21 cellular contexts compared by ENCODE assay signal in genomic region chr9:78091736-78092135, GRCh38.
DNase-seq lines count a peak whose midpoint lies in the region; TF ChIP-seq lines count a peak whose summit lies in the region.
"Had no signal": no experiment of that assay in that cellular context is flagged by ENCODE, and none has a peak within 500 bp of the region (broad histone marks: within the 10 kb centered on the region; RNA-seq: fewer than 3 reads in every experiment).

No MANE protein-coding gene starts in this region.

- H3K79me2 ChIP-seq in trophoblast cell (ENCODE audit: control insufficient read depth, insufficient read depth, low read length, poor library complexity) (no peaks in the 10 kb centered on the region), Karpas-422 (ENCODE audit: low read length) (no peaks in the 10 kb centered on the region)

- H4K20me1 ChIP-seq in Karpas-422 (ENCODE audit: insufficient read depth, low read depth, low read length): no peaks in the 10 kb centered on the region
- H4K20me1 ChIP-seq: BLaER1 had no signal

- no peak overlapping the region for H3K23ac ChIP-seq in trophoblast cell (ENCODE audit: low read length)

- DNase-seq in choroid plexus epithelial cell (ENCODE audit: low read depth) (peak; percentile 37), fibroblast of pulmonary artery (ENCODE audit: low read depth) (peak; percentile 7), trophoblast cell (peak; percentile 27 to 52), vagina (ENCODE audit: extremely low spot score in 2 of 2) (no peak), HCEC 1CT (no peak), DMS79 treated with DMSO at 0.1 percent for 48 hours (lab: John Stamatoyannopoulos, UW) (no peak), Karpas-422 (no peak)
- DNase-seq: 8988T; ACHN; BE2C; C1 segment of cervical spinal cord; CD4-positive, alpha-beta memory T cell; CD4-positive, CD25-positive, alpha-beta regulatory T cell; CD8-positive, alpha-beta memory T cell; COR-L47; DMS 273 treated with DMSO at 0.1 percent for 48 hours; DMS153; DMS53; DMS79; GF-D8 had no signal

- intact Hi-C loops in vagina (cut with DNase I): no loop called here

- H3K27me3 ChIP-seq in trophoblast cell (ENCODE audit: insufficient read depth, low read length) (no peaks in the 10 kb centered on the region), vagina (no peaks in the 10 kb centered on the region), Karpas-422 (ENCODE audit: low read length) (0 out of 2 replicates have a peak, but pooled peaks cover 4% of the 10 kb centered on the region)
- H3K27me3 ChIP-seq: BE2C, BLaER1 had no signal

- H3K9me2 ChIP-seq in Karpas-422 (replicated peaks; ENCODE audit: insufficient read depth, low read length): no peaks in the 10 kb centered on the region

- no peak overlapping the region for H2BK5ac ChIP-seq in trophoblast cell (ENCODE audit: low read depth, low read length, poor library complexity)

- no peak overlapping the region for H3K18ac ChIP-seq in trophoblast cell (ENCODE audit: low read length)

- H4K12ac ChIP-seq in trophoblast cell (ENCODE audit: low read depth, low read length): no peak overlapping the region

- H3K4me2 ChIP-seq in trophoblast cell (ENCODE audit: low read length): no peak overlapping the region
- no peak overlapping the region for H3K4me2 ChIP-seq in Karpas-422 (ENCODE audit: low read depth, low read length, poor library complexity, severe bottlenecking)
- H3K4me2 ChIP-seq: BLaER1 had no signal

- H3K9me3 ChIP-seq in trophoblast cell (ENCODE audit: insufficient read depth, low read depth, low read length) (no peaks in the 10 kb centered on the region), vagina (no peaks in the 10 kb centered on the region), Karpas-422 (ENCODE audit: low read length) (no peaks in the 10 kb centered on the region)
- H3K9me3 ChIP-seq: BE2C, BLaER1 had no signal

- no peak overlapping the region for H2BK12ac ChIP-seq in trophoblast cell (ENCODE audit: low read length)

- H2AFZ ChIP-seq in trophoblast cell (ENCODE audit: insufficient read depth, low read length, poor library complexity) (no peak overlapping the region), Karpas-422 (ENCODE audit: low read length) (no peak overlapping the region)

- H3K27ac ChIP-seq in trophoblast cell (ENCODE audit: low read depth, low read length): no peak overlapping the region
- no peak overlapping the region for H3K27ac ChIP-seq in vagina
- no peak overlapping the region for H3K27ac ChIP-seq in Karpas-422 (ENCODE audit: low read length)
- H3K27ac ChIP-seq: BLaER1 had no signal

- H3K36me3 ChIP-seq in trophoblast cell (ENCODE audit: control insufficient read depth in 1 of 2, insufficient read depth in 2 of 2, low read length in 2 of 2): no peaks in the 10 kb centered on the region
- no peaks in the 10 kb centered on the region for H3K36me3 ChIP-seq in vagina
- no peaks in the 10 kb centered on the region for H3K36me3 ChIP-seq in Karpas-422 (ENCODE audit: insufficient read depth, low read length)
- H3K36me3 ChIP-seq: BE2C, BLaER1 had no signal

- no peaks in the 10 kb centered on the region for H3K79me1 ChIP-seq in trophoblast cell (ENCODE audit: low read length)

- no peak overlapping the region for H4K8ac ChIP-seq in trophoblast cell (ENCODE audit: low read depth, low read length)

- no peaks in the 10 kb centered on the region for H3K4me1 ChIP-seq in trophoblast cell (ENCODE audit: control insufficient read depth in 1 of 2, insufficient read depth in 2 of 2, low read length in 2 of 2)
- H3K4me1 ChIP-seq in vagina: no peaks in the 10 kb centered on the region
- H3K4me1 ChIP-seq in Karpas-422 (ENCODE audit: low read length): no peaks in the 10 kb centered on the region
- H3K4me1 ChIP-seq: BE2C, BLaER1 had no signal

- H2BK120ac ChIP-seq in trophoblast cell (ENCODE audit: insufficient read depth, low read length, poor library complexity): no peak overlapping the region

- H3K9ac ChIP-seq in trophoblast cell (ENCODE audit: low read length) (no peak overlapping the region), Karpas-422 (ENCODE audit: low read length) (no peak overlapping the region)
- H3K9ac ChIP-seq: BLaER1 had no signal

- H3K4ac ChIP-seq in trophoblast cell (ENCODE audit: low read depth, low read length): no peak overlapping the region

- WGBS in trophoblast cell (ENCODE audit: extremely low coverage, insufficient coverage, insufficient read length): no CpG with 5 or more reads among the region's 9 CpGs

- TF ChIP-seq POLR2A in vagina (IDR thresholded peaks at IDR 0.05): no peak

- H2AK5ac ChIP-seq in trophoblast cell (ENCODE audit: low read length): no peak overlapping the region

- H4K91ac ChIP-seq in trophoblast cell (ENCODE audit: low read depth, low read length): no peak overlapping the region

- no peak for TF ChIP-seq CTCF in choroid plexus epithelial cell (conservative IDR thresholded peaks at IDR 0.05; ENCODE audit: low read depth, low read length)
- no peak for TF ChIP-seq CTCF in fibroblast of pulmonary artery (IDR thresholded peaks at IDR 0.05; ENCODE audit: low read length, missing control alignments)
- no peak for TF ChIP-seq CTCF in vagina (IDR thresholded peaks at IDR 0.05)

- H3K14ac ChIP-seq in trophoblast cell (ENCODE audit: low read length): no peak overlapping the region

- H3K4me3 ChIP-seq in choroid plexus epithelial cell (ENCODE audit: low read depth, low read length): no peak overlapping the region
- H3K4me3 ChIP-seq in fibroblast of pulmonary artery (replicated peaks; ENCODE audit: low read depth, low read length): no peak overlapping the region
- no peak overlapping the region for H3K4me3 ChIP-seq in trophoblast cell (ENCODE audit: low read depth, low read length)
- no peak overlapping the region for H3K4me3 ChIP-seq in vagina
- no peak overlapping the region for H3K4me3 ChIP-seq in Karpas-422 (ENCODE audit: low read length)
- H3K4me3 ChIP-seq: BLaER1 had no signal

Comparison
In these comparisons a context has a peak if more than half of its experiments do, and no peak if none do; other contexts are left out.
1. DNase-seq: peak in choroid plexus epithelial cell (single experiment), fibroblast of pulmonary artery (single experiment) and trophoblast cell (2 of 2); none in vagina (0 of 2), HCEC 1CT (single experiment), DMS79 treated with DMSO at 0.1 percent for 48 hours (single experiment) and Karpas-422 (single experiment).